Comparison of ENCODE assay signal across 1 cellular context in genomic region chr2:37203708-37204107, GRCh38.
TF ChIP-seq lines count a peak whose summit lies in the region.

No MANE protein-coding gene starts in this region.

TF ChIP-seq in WTC11, 78 proteins besides CTCF, POLR2A, EP300 and RAD21:
- TF ChIP-seq, protein P1, sequence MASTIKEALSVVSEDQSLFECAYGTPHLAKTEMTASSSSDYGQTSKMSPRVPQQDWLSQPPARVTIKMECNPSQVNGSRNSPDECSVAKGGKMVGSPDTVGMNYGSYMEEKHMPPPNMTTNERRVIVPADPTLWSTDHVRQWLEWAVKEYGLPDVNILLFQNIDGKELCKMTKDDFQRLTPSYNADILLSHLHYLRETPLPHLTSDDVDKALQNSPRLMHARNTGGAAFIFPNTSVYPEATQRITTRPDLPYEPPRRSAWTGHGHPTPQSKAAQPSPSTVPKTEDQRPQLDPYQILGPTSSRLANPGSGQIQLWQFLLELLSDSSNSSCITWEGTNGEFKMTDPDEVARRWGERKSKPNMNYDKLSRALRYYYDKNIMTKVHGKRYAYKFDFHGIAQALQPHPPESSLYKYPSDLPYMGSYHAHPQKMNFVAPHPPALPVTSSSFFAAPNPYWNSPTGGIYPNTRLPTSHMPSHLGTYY (CRISPR knock-in tag; IDR thresholded peaks at IDR 0.05): 0 out of 2 replicates have a peak, but pooled peaks have one; percentile 18
- TF ChIP-seq SMAD3 (CRISPR knock-in tag; IDR thresholded peaks at IDR 0.05; ENCODE audit: borderline replicate concordance) (no peak), GTF2I (CRISPR knock-in tag; conservative IDR thresholded peaks at IDR 0.05) (peak; percentile 53; the same call in 1 of the 2 replicates)
